In genomic region chr22:21965762-21966288, GRCh38 we compare ENCODE assay signal across 11 cellular contexts.
"Had no signal": no experiment of that assay in that cellular context is flagged by ENCODE, and none has a peak within 500 bp of the region (broad histone marks: within the 10 kb centered on the region; RNA-seq: fewer than 3 reads in every experiment).

No MANE protein-coding gene starts in this region.

- H3K4me1 Mint-ChIP-seq: GM23338, H9 had no signal

- H3K4me3 Mint-ChIP-seq: GM23338, H9, HFFc6 had no signal

- DNase-seq: GM23248, GOT3, H7, H9, HCEC 1CT, HFFc6 had no signal

- H3K4me1 ChIP-seq: HAP-1 had no signal

- ATAC-seq: GM23338, HCT116 had no signal

- H3K9me3 ChIP-seq: HAP-1 had no signal

- H3K9ac ChIP-seq: GM23248 had no signal

- H3K27ac ChIP-seq: GM23248 had no signal

- H3K4me2 ChIP-seq: GM23338 had no signal

- H2AFZ ChIP-seq: GM23248, GM23338 had no signal

- H3K4me3 ChIP-seq: GM23248, GM23338, HAP-1 had no signal

- H3K27ac Mint-ChIP-seq: GM23338, H9, HFFc6 had no signal

- FAIRE-seq: H1, H54 had no signal
